25 cellular contexts compared by ENCODE assay signal in the genomic region with DNA sequence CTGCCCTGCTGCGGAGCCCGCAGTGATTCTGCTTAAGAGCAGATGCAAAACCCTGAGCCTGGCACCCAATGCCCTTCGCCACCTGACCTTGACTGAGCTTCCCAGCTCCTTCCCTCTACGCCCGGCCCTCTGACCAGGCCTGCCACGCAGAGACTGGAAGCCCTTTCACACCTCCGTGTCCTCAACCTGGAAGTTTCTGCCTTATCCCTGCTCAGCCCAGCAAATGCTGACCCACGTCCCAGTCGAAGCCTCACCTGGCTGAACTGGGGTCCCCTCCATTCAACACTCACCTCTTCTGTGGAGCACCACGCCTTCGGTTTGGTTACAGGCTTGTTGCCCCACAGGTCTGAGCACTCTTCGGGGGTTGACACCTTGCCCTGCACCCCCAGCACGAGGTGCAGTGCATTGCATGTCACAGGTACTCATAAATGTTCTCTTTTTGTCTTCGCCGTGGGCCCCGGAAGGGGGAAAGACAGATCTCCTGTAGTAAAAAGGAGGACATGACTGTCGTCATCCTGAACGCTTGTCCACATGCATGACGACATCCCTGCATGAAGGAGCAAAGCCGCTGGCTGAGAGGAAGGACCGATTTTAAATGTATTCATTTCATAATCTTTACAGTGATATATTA.
A peak's percentile ranks its signal among the peaks of the same experiment; 100 is the strongest.
DNase-seq lines count a peak whose midpoint lies in the region; ATAC-seq, FAIRE-seq and TF ChIP-seq lines count a peak whose summit lies in the region.
"Had no signal": no experiment of that assay in that cellular context is flagged by ENCODE, and none has a peak within 500 bp of the region (broad histone marks: within the 10 kb centered on the region; RNA-seq: fewer than 3 reads in every experiment).

No MANE protein-coding gene starts in this region.

- in situ Hi-C loops in K562 (cut with MboI), result no loop called here

- H3K4me1 Mint-ChIP-seq in IgD-negative memory B cell, result peaks cover 0 to 1% (median 0%) of the 10 kb centered on the region in 3 donors

- CTCF ChIA-PET in K562 (lab: Yijun Ruan, JAX; ENCODE audit: low intra/inter-chr PET ratio), result no interaction called here
- CTCF ChIA-PET in PC-9 (lab: Charles Lee), result no interaction called here

- H3K27ac ChIP-seq in K562 (ENCODE audit: extremely low read depth, low read depth, low read length), result no peak overlapping the region
- no peak overlapping the region for H3K27ac ChIP-seq in kidney (ENCODE audit: low read depth in 2 of 2, low read length in 2 of 2)
- H3K27ac ChIP-seq in PC-9, result no peak overlapping the region
- H3K27ac ChIP-seq: A549, HL-60, RWPE1, SK-N-MC had no signal

- H3K27ac Mint-ChIP-seq in IgD-negative memory B cell, result peak overlapping the region in 2 of 3 donors; percentile 35 to 89
- H3K27ac Mint-ChIP-seq: CD8-positive, alpha-beta T cell had no signal

- H3K4me1 ChIP-seq in K562 (replicated peaks in 1 of 2; ENCODE audit: control insufficient read depth in 2 of 2, insufficient read depth in 2 of 2, low read length in 2 of 2) (no peaks in the 10 kb centered on the region), kidney (ENCODE audit: control insufficient read depth in 1 of 2, insufficient read depth in 1 of 2, low read depth in 1 of 2, low read length in 2 of 2) (no peaks in the 10 kb centered on the region), PC-9 (replicated peaks; ENCODE audit: insufficient read depth) (no peaks in the 10 kb centered on the region)
- H3K4me1 ChIP-seq: A549, Caco-2 had no signal

- DNase-seq in K562 (ENCODE audit: extremely low read depth in 1 of 4, low spot score in 3 of 4) (no peak), kidney (peak; percentile 49), posterior vena cava (ENCODE audit: low spot score) (peak; percentile 72), NOMO-1 treated with DMSO at 0.1 percent for 48 hours (lab: John Stamatoyannopoulos, UW; ENCODE audit: unreplicated experiment) (no peak), PC-9 (no peak), NCI-H1105 (lab: John Stamatoyannopoulos, UW) (no peak)
- DNase-seq: C1 segment of cervical spinal cord; Caco-2; CD8-positive, alpha-beta T cell; Kasumi-1; NCI-H1105 treated with DMSO at 0.1 percent for 48 hours; NCI-H146; NCI-H1930; NCI-H2107; NCI-H524 treated with DMSO at 0.1 percent for 48 hours; SIG-M5 had no signal

- H3K9me2 ChIP-seq in PC-9 (ENCODE audit: insufficient read depth), result no peaks in the 10 kb centered on the region

- H3K79me2 ChIP-seq in K562 (ENCODE audit: control insufficient read depth, insufficient read depth, low read length) (no peaks in the 10 kb centered on the region), PC-9 (ENCODE audit: low read depth) (no peaks in the 10 kb centered on the region)

- TF ChIP-seq CTCF in K562 (IDR thresholded peaks at IDR 0.05 in 2 of 3, conservative IDR thresholded peaks at IDR 0.05 in 1 of 3; ENCODE audit: insufficient read depth in 2 of 3, low read depth in 1 of 3, low read length in 3 of 3), result no peak
- TF ChIP-seq CTCF in kidney (IDR thresholded peaks at IDR 0.05; ENCODE audit: borderline replicate concordance, extremely low read depth, insufficient read depth), result no peak
- TF ChIP-seq CTCF in PC-9 (conservative IDR thresholded peaks at IDR 0.05), result no peak

- POLR2A ChIA-PET in K562 (lab: Yijun Ruan, JAX) (interaction anchor here (0.5 kb wide), 1 partner anchor 109 kb away, joined by 3 read pairs; no protein-coding TSS in a partner anchor), PC-9 (lab: Charles Lee; ENCODE audit: unreplicated experiment) (no interaction called here)

- no peaks in the 10 kb centered on the region; the same call in 1 of the 2 replicates for H3K9me3 ChIP-seq in K562 (replicated peaks; ENCODE audit: control insufficient read depth, insufficient read depth, low read depth, low read length)
- H3K9me3 ChIP-seq in kidney (ENCODE audit: control insufficient read depth in 1 of 2, low read length in 2 of 2), result no peaks in the 10 kb centered on the region
- H3K9me3 ChIP-seq in PC-9 (ENCODE audit: insufficient read depth, low read depth), result no peaks in the 10 kb centered on the region
- H3K9me3 ChIP-seq: A549, Caco-2 had no signal

- H4K20me1 ChIP-seq in K562 (replicated peaks; ENCODE audit: control insufficient read depth, insufficient read depth, low read length) (0 out of 2 replicates have a peak, but pooled peaks cover 3% of the 10 kb centered on the region), PC-9 (ENCODE audit: insufficient read depth) (no peaks in the 10 kb centered on the region)

- H3K9ac ChIP-seq in K562 (ENCODE audit: insufficient read depth in 1 of 2, low read depth in 2 of 2, low read length in 2 of 2), result no peak overlapping the region
- H3K9ac ChIP-seq in kidney (ENCODE audit: low read length in 2 of 2), result no peak overlapping the region

- peaks cover 20% of the 10 kb centered on the region for H3K27me3 Mint-ChIP-seq in IgD-negative memory B cell

- peaks cover 3% of the 10 kb centered on the region for H3K9me1 ChIP-seq in K562 (ENCODE audit: control insufficient read depth, insufficient read depth, low read length)

- no peaks in the 10 kb centered on the region for H3F3A ChIP-seq in PC-9 (ENCODE audit: insufficient read depth, low read depth)

- no peak for TF ChIP-seq POLR2A in K562 (conservative IDR thresholded peaks at IDR 0.05)

- peaks cover 2% of the 10 kb centered on the region for H3K36me3 Mint-ChIP-seq in IgD-negative memory B cell
- H3K36me3 Mint-ChIP-seq: CD8-positive, alpha-beta T cell had no signal

- intact Hi-C loops in K562 (cut with micrococcal nuclease) (no loop called here), kidney (cut with DNase I) (no loop called here), posterior vena cava (cut with DNase I) (no loop called here), PC-9 (cut with micrococcal nuclease; ENCODE audit: unreplicated experiment) (no loop called here)

- WGBS in K562 (ENCODE audit: insufficient coverage, low coverage, missing lambda C conversion rate), result 3% methylated on average over 21 of the region's 21 CpGs

- no peak overlapping the region for H3K4me2 ChIP-seq in K562 (ENCODE audit: insufficient read depth, low read length)
- H3K4me2 ChIP-seq in PC-9, result no peak overlapping the region
- H3K4me2 ChIP-seq: A549 had no signal

- H3K36me3 ChIP-seq in K562 (ENCODE audit: control insufficient read depth, insufficient read depth, low read length), result no peaks in the 10 kb centered on the region
- no peaks in the 10 kb centered on the region for H3K36me3 ChIP-seq in kidney (ENCODE audit: control insufficient read depth in 1 of 2, insufficient read depth in 2 of 2, low read length in 2 of 2)
- no peaks in the 10 kb centered on the region for H3K36me3 ChIP-seq in PC-9 (ENCODE audit: low read depth)

- H3K9me3 Mint-ChIP-seq in IgD-negative memory B cell, result no peaks in the 10 kb centered on the region
- H3K9me3 Mint-ChIP-seq: CD8-positive, alpha-beta T cell had no signal

- no peak for TF ChIP-seq RAD21 in K562 (CRISPR knock-in tag; conservative IDR thresholded peaks at IDR 0.05 in 1 of 2, IDR thresholded peaks at IDR 0.05 in 1 of 2)

- no peak for TF ChIP-seq EP300 in K562 (IDR thresholded peaks at IDR 0.05; ENCODE audit: low read length)

- ATAC-seq in K562, result no peak
- ATAC-seq: A549; CD8-positive, alpha-beta T cell; GM12878; HCT116; Panc1 had no signal

- H3K4me3 ChIP-seq in K562, result no peak overlapping the region
- H3K4me3 ChIP-seq in kidney (ENCODE audit: low read length in 2 of 2), result no peak overlapping the region
- H3K4me3 ChIP-seq in PC-9, result no peak overlapping the region
- H3K4me3 ChIP-seq: A549, GM12878, SK-N-MC had no signal

- peaks cover 44 to 60% of the 10 kb centered on the region in 2 experiments for H3K27me3 ChIP-seq in K562 (ENCODE audit: control insufficient read depth in 2 of 2, insufficient read depth in 2 of 2, low read length in 2 of 2)
- peaks cover 41% of the 10 kb centered on the region for H3K27me3 ChIP-seq in PC-9 (ENCODE audit: insufficient read depth, low read depth)

- FAIRE-seq in K562 (lab: Jason Lieb, UNC), result no peak
- no peak for FAIRE-seq in kidney (lab: Jason Lieb, UNC)
- FAIRE-seq: A549, G401.6, GM12878 had no signal

- BruUV-seq in K562 (replicated peaks; lab: Mats Ljungman, UMichigan) (no TSS peak), PC-9 (replicated peaks; lab: Mats Ljungman, UMichigan) (no TSS peak)

- no peak overlapping the region for H3K4me3 Mint-ChIP-seq in IgD-negative memory B cell
- H3K4me3 Mint-ChIP-seq: CD8-positive, alpha-beta T cell had no signal

- H2AFZ ChIP-seq in K562 (ENCODE audit: low read depth, low read length) (no peak overlapping the region), PC-9 (no peak overlapping the region)

TF ChIP-seq in K562, 482 proteins besides CTCF, POLR2A, EP300 and RAD21:
- TF ChIP-seq, protein P1, sequence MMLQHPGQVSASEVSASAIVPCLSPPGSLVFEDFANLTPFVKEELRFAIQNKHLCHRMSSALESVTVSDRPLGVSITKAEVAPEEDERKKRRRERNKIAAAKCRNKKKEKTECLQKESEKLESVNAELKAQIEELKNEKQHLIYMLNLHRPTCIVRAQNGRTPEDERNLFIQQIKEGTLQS (IDR thresholded peaks at IDR 0.05), result peak; percentile 33; the same call in 1 of the 2 replicates
- TF ChIP-seq, protein P1 (CRISPR knock-in tag; conservative IDR thresholded peaks at IDR 0.05), result no peak
- TF ChIP-seq EHMT2 (IDR thresholded peaks at IDR 0.05), result no peak
- no peak for TF ChIP-seq JUNB (CRISPR knock-in tag; conservative IDR thresholded peaks at IDR 0.05)
- no peak for TF ChIP-seq ATF1 (CRISPR knock-in tag; IDR thresholded peaks at IDR 0.05)
- no peak for TF ChIP-seq ATF1 (tag; IDR thresholded peaks at IDR 0.05)
TF ChIP-seq in K562: peak in this region for 1.

Comparison
In these comparisons a context has a peak if more than half of its experiments do, and no peak if none do; other contexts are left out.
1. DNase-seq: peak in kidney (single experiment) and posterior vena cava (single experiment); none in K562 (0 of 4), NOMO-1 treated with DMSO at 0.1 percent for 48 hours (single experiment), PC-9 (0 of 2) and NCI-H1105 (single experiment).